Comparison of ENCODE assay signal across 23 cellular contexts in genomic region chr9:129285979-129286772, GRCh38.
DNase-seq lines count a peak whose midpoint lies in the region; FAIRE-seq and TF ChIP-seq lines count a peak whose summit lies in the region.
"Had no signal": no experiment of that assay in that cellular context is flagged by ENCODE, and none has a peak within 500 bp of the region (broad histone marks: within the 10 kb centered on the region; RNA-seq: fewer than 3 reads in every experiment).

No MANE protein-coding gene starts in this region.

- H3K9ac ChIP-seq in kidney (ENCODE audit: low read length in 2 of 2), result no peak overlapping the region
- no peak overlapping the region for H3K9ac ChIP-seq in smooth muscle cell (ENCODE audit: low read depth)
- H3K9ac ChIP-seq: KMS-11 had no signal

- no peaks in the 10 kb centered on the region for H3K27me3 ChIP-seq in H7 (ENCODE audit: control insufficient read depth, insufficient read depth, low read length)
- H3K27me3 ChIP-seq in smooth muscle cell (ENCODE audit: low read depth), result no peaks in the 10 kb centered on the region
- H3K27me3 ChIP-seq: vagina had no signal

- H3K9me3 Mint-ChIP-seq in activated CD4-positive, alpha-beta T cell treated with anti-CD3 and anti-CD28 coated beads, Interleukin-2, amount 10 ng/mL, durations not matched to agents 24 days and 14 days, result no peaks in the 10 kb centered on the region
- no peaks in the 10 kb centered on the region for H3K9me3 Mint-ChIP-seq in osteocyte (ENCODE audit: unreplicated experiment)
- H3K9me3 Mint-ChIP-seq: activated CD8-positive, alpha-beta T cell treated with anti-CD3 and anti-CD28 coated beads for 36 hours; dendritic cell treated with granulocyte-macrophage colony-stimulating factor and Interleukin-4, amounts not matched to agents 40 ng/mL and 50 ng/mL, for 4 days had no signal

- TF ChIP-seq CTCF in kidney (IDR thresholded peaks at IDR 0.05; ENCODE audit: borderline replicate concordance, extremely low read depth, insufficient read depth) (no peak), osteocyte (IDR thresholded peaks at IDR 0.05) (no peak), smooth muscle cell (IDR thresholded peaks at IDR 0.05; ENCODE audit: borderline replicate concordance, insufficient read depth, poor library complexity, severe bottlenecking) (no peak)

- H2AFZ ChIP-seq in smooth muscle cell (ENCODE audit: low read depth), result no peak overlapping the region

- FAIRE-seq in kidney (lab: Jason Lieb, UNC), result no peak

- no peak overlapping the region for H3K4me2 ChIP-seq in smooth muscle cell
- H3K4me2 ChIP-seq: KMS-11 had no signal

- no peaks in the 10 kb centered on the region for H3K9me3 ChIP-seq in kidney (ENCODE audit: control insufficient read depth in 1 of 2, low read length in 2 of 2)
- no peaks in the 10 kb centered on the region for H3K9me3 ChIP-seq in smooth muscle cell (replicated peaks; ENCODE audit: low read depth)
- H3K9me3 ChIP-seq: HAP-1, vagina had no signal

- peaks cover 0 to 8% of the 10 kb centered on the region in 2 donors for H3K4me1 ChIP-seq in kidney (ENCODE audit: control insufficient read depth in 1 of 2, insufficient read depth in 1 of 2, low read depth in 1 of 2, low read length in 2 of 2)
- peaks cover 6% of the 10 kb centered on the region for H3K4me1 ChIP-seq in smooth muscle cell (ENCODE audit: low read depth)
- H3K4me1 ChIP-seq: HAP-1, vagina had no signal

- 82% methylated on average over 23 of the region's 23 CpGs for WGBS in smooth muscle cell (ENCODE audit: low lambda C conversion rate)

- no peaks in the 10 kb centered on the region for H4K20me1 ChIP-seq in smooth muscle cell (ENCODE audit: low read depth)

- H3K36me3 ChIP-seq in H7 (replicated peaks; ENCODE audit: control insufficient read depth, insufficient read depth, low read length) (no peaks in the 10 kb centered on the region), kidney (ENCODE audit: control insufficient read depth in 1 of 2, insufficient read depth in 2 of 2, low read length in 2 of 2) (peaks cover 0 to 3% of the 10 kb centered on the region in 2 donors), smooth muscle cell (ENCODE audit: low read depth) (no peaks in the 10 kb centered on the region)
- H3K36me3 ChIP-seq: HAP-1, vagina had no signal

- H3K27ac ChIP-seq in kidney (ENCODE audit: low read depth in 2 of 2, low read length in 2 of 2), result no peak overlapping the region
- no peak overlapping the region for H3K27ac ChIP-seq in smooth muscle cell (ENCODE audit: low read depth)
- H3K27ac ChIP-seq: KMS-11, vagina had no signal

- no peak overlapping the region for H3K4me3 Mint-ChIP-seq in activated CD4-positive, alpha-beta T cell treated with anti-CD3 and anti-CD28 coated beads, Interleukin-2, amount 10 ng/mL, durations not matched to agents 24 days and 14 days
- no peak overlapping the region for H3K4me3 Mint-ChIP-seq in osteocyte (ENCODE audit: unreplicated experiment)
- H3K4me3 Mint-ChIP-seq: activated CD8-positive, alpha-beta T cell treated with anti-CD3 and anti-CD28 coated beads for 36 hours; dendritic cell treated with granulocyte-macrophage colony-stimulating factor and Interleukin-4, amounts not matched to agents 40 ng/mL and 50 ng/mL, for 4 days had no signal

- H3K79me2 ChIP-seq in smooth muscle cell (ENCODE audit: low read depth), result no peaks in the 10 kb centered on the region

- H3K27me3 Mint-ChIP-seq in activated CD4-positive, alpha-beta T cell treated with anti-CD3 and anti-CD28 coated beads, Interleukin-2, amount 10 ng/mL, durations not matched to agents 24 days and 14 days, result peaks cover 2% of the 10 kb centered on the region
- no peaks in the 10 kb centered on the region for H3K27me3 Mint-ChIP-seq in osteocyte (ENCODE audit: unreplicated experiment)
- H3K27me3 Mint-ChIP-seq: activated CD8-positive, alpha-beta T cell treated with anti-CD3 and anti-CD28 coated beads for 36 hours had no signal

- no peaks in the 10 kb centered on the region for H3K36me3 Mint-ChIP-seq in activated CD4-positive, alpha-beta T cell treated with anti-CD3 and anti-CD28 coated beads, Interleukin-2, amount 10 ng/mL, durations not matched to agents 24 days and 14 days (ENCODE audit: low read depth)
- no peaks in the 10 kb centered on the region for H3K36me3 Mint-ChIP-seq in osteocyte (ENCODE audit: unreplicated experiment)

- no peak overlapping the region for H3K27ac Mint-ChIP-seq in activated CD4-positive, alpha-beta T cell treated with anti-CD3 and anti-CD28 coated beads, Interleukin-2, amount 10 ng/mL, durations not matched to agents 24 days and 14 days
- no peak overlapping the region for H3K27ac Mint-ChIP-seq in osteocyte (ENCODE audit: unreplicated experiment)
- H3K27ac Mint-ChIP-seq: activated CD8-positive, alpha-beta T cell treated with anti-CD3 and anti-CD28 coated beads for 36 hours; dendritic cell treated with granulocyte-macrophage colony-stimulating factor and Interleukin-4, amounts not matched to agents 40 ng/mL and 50 ng/mL, for 4 days; progenitor cell of endocrine pancreas had no signal

- intact Hi-C loops in activated CD4-positive, alpha-beta T cell treated with anti-CD3 and anti-CD28 coated beads, Interleukin-2, amount 10 ng/mL, durations not matched to agents 24 days and 14 days (cut with micrococcal nuclease), result no loop called here
- intact Hi-C loops in kidney (cut with DNase I), result no loop called here

- H3K4me3 ChIP-seq in H7 (ENCODE audit: insufficient read depth, low read depth, low read length) (no peak overlapping the region), kidney (ENCODE audit: low read length in 2 of 2) (no peak overlapping the region), smooth muscle cell (no peak overlapping the region)
- H3K4me3 ChIP-seq: HAP-1, lung, vagina had no signal

- peak; percentile 0 for DNase-seq in activated CD4-positive, alpha-beta T cell treated with anti-CD3 and anti-CD28 coated beads for 48 hours
- DNase-seq in activated CD4-positive, alpha-beta T cell treated with anti-CD3 and anti-CD28 coated beads, Interleukin-2, amount 10 ng/mL, durations not matched to agents 24 days and 14 days, result no peak
- DNase-seq in H7 (peak; percentile 26), kidney (peak; percentile 61), osteocyte (ENCODE audit: extremely low spot score, unreplicated experiment) (peak; percentile 79), smooth muscle cell (lab: John Stamatoyannopoulos, UW; ENCODE audit: unreplicated experiment) (no peak), middle frontal gyrus (ENCODE audit: extremely low spot score, low spot score) (no peak), AML-193 (lab: John Stamatoyannopoulos, UW) (no peak)
- DNase-seq: 8988T; activated CD8-positive, alpha-beta T cell treated with anti-CD3 and anti-CD28 coated beads for 36 hours; Calu3; EL; MV-4-11; NCI-H187; NCI-H226; NCI-H82; SHP77 treated with DMSO at 0.1 percent for 48 hours had no signal

- no peaks in the 10 kb centered on the region for H3F3A ChIP-seq in smooth muscle cell (ENCODE audit: low read depth)

- no peaks in the 10 kb centered on the region for H3K4me1 Mint-ChIP-seq in activated CD4-positive, alpha-beta T cell treated with anti-CD3 and anti-CD28 coated beads, Interleukin-2, amount 10 ng/mL, durations not matched to agents 24 days and 14 days
- peaks cover 10% of the 10 kb centered on the region for H3K4me1 Mint-ChIP-seq in osteocyte (ENCODE audit: unreplicated experiment)

Comparison
In these comparisons a context has a peak if more than half of its experiments do, and no peak if none do; other contexts are left out.
1. DNase-seq: peak in activated CD4-positive, alpha-beta T cell treated with anti-CD3 and anti-CD28 coated beads for 48 hours (single experiment), H7 (single experiment), kidney (single experiment) and osteocyte (single experiment); none in activated CD4-positive, alpha-beta T cell treated with anti-CD3 and anti-CD28 coated beads, Interleukin-2, amount 10 ng/mL, durations not matched to agents 24 days and 14 days (single experiment), smooth muscle cell (single experiment), middle frontal gyrus (single experiment) and AML-193 (0 of 2).